ENCODE assay signal across 8 cellular contexts in the genomic region with DNA sequence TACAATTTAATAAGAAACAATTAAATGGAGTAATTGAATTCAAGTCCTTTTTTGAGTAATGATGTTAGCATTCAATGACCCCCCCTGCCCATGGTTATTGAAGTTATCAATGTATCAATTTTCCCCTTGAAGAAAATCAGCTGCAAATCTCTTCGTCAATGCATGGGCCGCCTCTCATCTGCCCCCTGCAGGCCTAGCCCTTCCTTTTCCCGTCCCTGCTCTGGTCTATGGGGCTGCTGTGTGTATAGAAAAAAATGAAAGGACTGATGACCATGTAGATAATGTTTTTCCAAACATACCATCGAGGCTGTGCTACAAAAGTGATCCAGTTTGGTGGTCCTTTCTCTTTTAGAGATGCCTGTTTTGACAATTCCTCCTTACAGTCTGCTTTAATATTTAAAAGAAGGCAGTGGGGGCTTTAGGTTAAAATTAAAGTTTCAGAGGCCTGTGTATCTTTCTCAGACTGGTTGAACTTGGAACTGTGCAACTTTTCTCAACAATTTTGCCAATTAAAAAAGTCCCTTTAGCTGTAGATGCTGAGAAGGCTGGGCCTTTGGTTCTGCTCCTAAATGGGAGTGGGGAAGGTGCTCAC.
A peak's percentile ranks its signal among the peaks of the same experiment; 100 is the strongest.
DNase-seq lines count a peak whose midpoint lies in the region; ATAC-seq, FAIRE-seq and TF ChIP-seq lines count a peak whose summit lies in the region.

No MANE protein-coding gene starts in this region.

- 0 out of 2 replicates have a peak, but pooled peaks cover 4% of the 10 kb centered on the region for H3K4me1 ChIP-seq in MM.1S (ENCODE audit: low read length)

- no peaks in the 10 kb centered on the region for H3K36me3 ChIP-seq in MM.1S (replicated peaks; ENCODE audit: insufficient read depth, low read length)

- peaks cover 14% of the 10 kb centered on the region for H3K4me1 Mint-ChIP-seq in activated naive CD4-positive, alpha-beta T cell treated with anti-CD3 and anti-CD28 coated beads, Interleukin-2, amount 10 ng/mL, durations not matched to agents 7 days and 5 days

- no peak overlapping the region for H2AFZ ChIP-seq in MM.1S (ENCODE audit: low read length)

- no peaks in the 10 kb centered on the region for H3K9me2 ChIP-seq in MM.1S (replicated peaks; ENCODE audit: insufficient read depth, low read length)

- no peak overlapping the region for H3K4me3 Mint-ChIP-seq in activated naive CD4-positive, alpha-beta T cell treated with anti-CD3 and anti-CD28 coated beads, Interleukin-2, amount 10 ng/mL, durations not matched to agents 7 days and 5 days

- H3K27ac Mint-ChIP-seq in activated naive CD4-positive, alpha-beta T cell treated with anti-CD3 and anti-CD28 coated beads, Interleukin-2, amount 10 ng/mL, durations not matched to agents 7 days and 5 days = no peak overlapping the region

- ATAC-seq in GM19467 (IDR thresholded peaks at IDR 0.05; ENCODE audit: unreplicated experiment) (peak; percentile 51), GM21786 (IDR thresholded peaks at IDR 0.05; ENCODE audit: unreplicated experiment) (no peak)

- DNase-seq in D721Med (ENCODE audit: insufficient read length, low spot score) = no peak
- no peak for DNase-seq in MM.1S
- DNase-seq in activated naive CD4-positive, alpha-beta T cell treated with anti-CD3 and anti-CD28 coated beads, Interleukin-2, amount 10 ng/mL, durations not matched to agents 7 days and 5 days = peak; percentile 55
- DNase-seq in lung microvascular endothelial cell (ENCODE audit: low read depth in 2 of 2) = peak; percentile 46 to 57
- no peak for DNase-seq in effector CD8-positive, alpha-beta T cell (lab: John Stamatoyannopoulos, UW)
- DNase-seq in amniotic stem cell (lab: John Stamatoyannopoulos, UW) = no peak

- H3F3A ChIP-seq in MM.1S (ENCODE audit: insufficient read depth, low read length) = no peaks in the 10 kb centered on the region

- H3K9me3 ChIP-seq in MM.1S (replicated peaks; ENCODE audit: insufficient read depth, low read length) = no peaks in the 10 kb centered on the region

- CTCF ChIA-PET in activated naive CD4-positive, alpha-beta T cell treated with anti-CD3 and anti-CD28 coated beads, Interleukin-2, amount 10 ng/mL, durations not matched to agents 7 days and 5 days (lab: Charles Lee) = interaction anchor here (0.7 to 4.2 kb wide), 7 partner anchors 10 to 139 kb away, joined by 3 to 22 read pairs (median 5); no protein-coding TSS in a partner anchor

- H4K20me1 ChIP-seq in MM.1S (ENCODE audit: insufficient read depth, low read length) = no peaks in the 10 kb centered on the region

- no peak overlapping the region for H3K9ac ChIP-seq in MM.1S (ENCODE audit: low read length)

- no peak overlapping the region for H3K4me2 ChIP-seq in MM.1S (ENCODE audit: low read depth, low read length)

- no peak overlapping the region for H3K27ac ChIP-seq in MM.1S (ENCODE audit: low read length)

- H3K36me3 Mint-ChIP-seq in activated naive CD4-positive, alpha-beta T cell treated with anti-CD3 and anti-CD28 coated beads, Interleukin-2, amount 10 ng/mL, durations not matched to agents 7 days and 5 days = no peaks in the 10 kb centered on the region

- no peak for FAIRE-seq in D721Med (lab: Jason Lieb, UNC)

- no peak overlapping the region for H3K4me3 ChIP-seq in MM.1S (ENCODE audit: low read length)

- TF ChIP-seq CTCF in D721Med (IDR thresholded peaks at IDR 0.05; ENCODE audit: insufficient read depth, missing control alignments) = peak; percentile 60
- peak; percentile 52 for TF ChIP-seq CTCF in MM.1S (IDR thresholded peaks at IDR 0.05; ENCODE audit: low read length)

- no peaks in the 10 kb centered on the region for H3K9me3 Mint-ChIP-seq in activated naive CD4-positive, alpha-beta T cell treated with anti-CD3 and anti-CD28 coated beads, Interleukin-2, amount 10 ng/mL, durations not matched to agents 7 days and 5 days

- no peaks in the 10 kb centered on the region for H3K79me2 ChIP-seq in MM.1S (ENCODE audit: low read length)

- H3K27me3 ChIP-seq in MM.1S (replicated peaks; ENCODE audit: insufficient read depth, low read length) = no peaks in the 10 kb centered on the region

- peaks cover 54% of the 10 kb centered on the region for H3K27me3 Mint-ChIP-seq in activated naive CD4-positive, alpha-beta T cell treated with anti-CD3 and anti-CD28 coated beads, Interleukin-2, amount 10 ng/mL, durations not matched to agents 7 days and 5 days

Comparison
In these comparisons a context has a peak if more than half of its experiments do, and no peak if none do; other contexts are left out.
1. DNase-seq: peak in activated naive CD4-positive, alpha-beta T cell treated with anti-CD3 and anti-CD28 coated beads, Interleukin-2, amount 10 ng/mL, durations not matched to agents 7 days and 5 days (single experiment) and lung microvascular endothelial cell (2 of 2); none in D721Med (single experiment), MM.1S (single experiment), effector CD8-positive, alpha-beta T cell (single experiment) and amniotic stem cell (single experiment).